Comparison of ENCODE assay signal across 19 cellular contexts in the genomic region with DNA sequence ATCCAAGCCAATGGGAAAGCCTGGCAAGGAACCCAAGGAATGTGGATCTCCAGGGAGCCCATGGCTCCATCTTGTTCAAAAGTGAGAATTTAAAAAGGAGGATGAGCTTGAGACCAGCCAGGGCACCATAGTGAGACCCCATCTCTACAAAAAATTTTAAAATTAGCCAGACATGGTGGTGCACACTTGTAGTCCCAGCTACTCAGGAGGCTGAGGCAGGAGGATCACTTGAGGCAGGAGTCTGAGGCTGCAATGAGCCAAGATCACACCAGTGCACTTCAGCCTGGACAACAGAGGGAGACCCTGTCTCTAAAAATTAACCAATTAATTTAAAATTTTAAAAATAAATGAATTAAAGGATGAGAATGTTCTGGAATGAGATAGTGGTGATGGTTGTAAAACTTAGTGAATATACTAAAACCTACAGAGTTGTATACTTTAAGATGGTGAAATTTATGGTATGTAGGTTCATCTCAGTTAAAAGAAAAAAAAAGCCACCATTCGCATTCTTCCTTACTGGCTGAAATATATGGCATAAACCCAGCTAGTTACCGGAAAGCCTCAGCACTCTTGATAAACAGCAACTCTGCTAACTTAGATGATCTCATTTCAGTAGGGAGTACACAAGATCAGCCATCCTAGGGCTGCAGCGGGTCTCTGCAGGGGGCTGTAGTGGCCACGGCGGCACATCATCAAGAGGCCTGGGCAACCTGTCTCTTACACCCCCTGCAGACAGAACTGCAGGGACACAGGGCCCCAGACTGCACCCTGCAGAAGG. TPM values are rescaled to one million over a fixed set of nuclear protein-coding genes. Genes with fewer than 3 reads are reported as not detected.
A peak's percentile ranks its signal among the peaks of the same experiment; 100 is the strongest.
DNase-seq lines count a peak whose midpoint lies in the region; ATAC-seq, FAIRE-seq and TF ChIP-seq lines count a peak whose summit lies in the region.
"Had no signal": no experiment of that assay in that cellular context is flagged by ENCODE, and none has a peak within 500 bp of the region (broad histone marks: within the 10 kb centered on the region; RNA-seq: fewer than 3 reads in every experiment).

No MANE protein-coding gene starts in this region.

- H3K27me3 ChIP-seq in AG04450 (ENCODE audit: control insufficient read depth, insufficient read depth, low read length) (no peaks in the 10 kb centered on the region), HepG2 (ENCODE audit: control insufficient read depth in 1 of 2, insufficient read depth in 2 of 2, low read length in 2 of 2) (no peaks in the 10 kb centered on the region; a peak in 1 of 5 replicates)
- H3K27me3 ChIP-seq: Peyer's patch had no signal

- no peaks in the 10 kb centered on the region; the same call in 1 of the 2 replicates for H3K9me3 ChIP-seq in AG04450 (ENCODE audit: control insufficient read depth, insufficient read depth, low read length)
- H3K9me3 ChIP-seq in HepG2 (ENCODE audit: low read length): no peaks in the 10 kb centered on the region
- H3K9me3 ChIP-seq: Peyer's patch had no signal

- H3K9ac ChIP-seq in HepG2 (ENCODE audit: insufficient read depth, low read depth, low read length): no peak overlapping the region

- TF ChIP-seq POLR2A in HepG2 (IDR thresholded peaks at IDR 0.05; ENCODE audit: insufficient read depth in 1 of 2, low read depth in 2 of 2, low read length in 2 of 2): no peak
- TF ChIP-seq POLR2A in H54 (IDR thresholded peaks at IDR 0.05; ENCODE audit: low read depth, low read length): no peak

- POLR2A ChIA-PET in AG04450 (lab: Yijun Ruan, JAX): interaction anchor here (0.6 kb wide), 1 partner anchor 369 kb away, joined by 6 read pairs; a partner anchor contains a TSS
- POLR2A ChIA-PET in HEK293T (lab: Yijun Ruan, JAX): interaction anchor here (0.9 kb wide), 1 partner anchor 266 kb away, joined by 3 read pairs; no protein-coding TSS in a partner anchor
- POLR2A ChIA-PET in HepG2 (lab: Yijun Ruan, JAX): no interaction called here

- CTCF ChIA-PET in AG04450 (lab: Charles Lee): interaction anchor here (1.4 to 1.8 kb wide), 2 partner anchors 10 to 76 kb away, joined by 5 to 8 read pairs; no protein-coding TSS in a partner anchor
- CTCF ChIA-PET in HEK293T (lab: Yijun Ruan, JAX): no interaction called here
- CTCF ChIA-PET in HepG2 (lab: Yijun Ruan, JAX; ENCODE audit: low intra/inter-chr PET ratio, low total read pairs): no interaction called here

- no peak overlapping the region for H2AFZ ChIP-seq in HepG2 (ENCODE audit: low read length)

- 87% methylated on average over 5 of the region's 5 CpGs for WGBS in HepG2 (ENCODE audit: low lambda C conversion rate)

- H3K36me3 ChIP-seq in HepG2 (replicated peaks in 1 of 2; ENCODE audit: control insufficient read depth in 1 of 2, insufficient read depth in 2 of 2, low read length in 2 of 2): no peaks in the 10 kb centered on the region
- H3K36me3 ChIP-seq: Peyer's patch had no signal

- no peaks in the 10 kb centered on the region for H4K20me1 ChIP-seq in HepG2 (ENCODE audit: insufficient read depth, low read length)

- TF ChIP-seq EP300 in HepG2 (IDR thresholded peaks at IDR 0.05; ENCODE audit: low read depth in 2 of 2, low read length in 2 of 2): no peak
- no peak for TF ChIP-seq EP300 in HepG2 (CRISPR knock-in tag; IDR thresholded peaks at IDR 0.05; ENCODE audit: borderline replicate concordance)

- H3K79me2 ChIP-seq in HepG2 (ENCODE audit: insufficient read depth, low read length): peaks cover 11% of the 10 kb centered on the region

- in situ Hi-C loops in HepG2 (cut with HindIII; ENCODE audit: extremely low pct_ligation_motif_present, low pct_unique_long_range_greater_than_20kb): no loop called here

- no peak for FAIRE-seq in HepG2 (lab: Jason Lieb, UNC)
- FAIRE-seq in H54 (lab: Jason Lieb, UNC): no peak
- FAIRE-seq: GM12892, H1 had no signal

- no TSS peak for BruUV-seq in HepG2 (replicated peaks; lab: Mats Ljungman, UMichigan)

- H3K27ac ChIP-seq in AG04450 (ENCODE audit: low read depth, low read length) (peak overlapping the region; percentile 54), HepG2 (ENCODE audit: extremely low read length, insufficient read depth, low read length) (no peak overlapping the region)
- H3K27ac ChIP-seq: Peyer's patch had no signal

- H3K4me2 ChIP-seq in HepG2 (ENCODE audit: low read depth, low read length): no peak overlapping the region

- intact Hi-C loops in HepG2 (cut with micrococcal nuclease; ENCODE audit: unreplicated experiment): no loop called here

- no peak for ATAC-seq in HepG2

- H3K4me3 ChIP-seq in AG04450 (ENCODE audit: low read depth, low read length): no peak overlapping the region
- H3K4me3 ChIP-seq in cardiac fibroblast (replicated peaks in 1 of 2; ENCODE audit: low read depth in 2 of 2, low read length in 2 of 2): no peak overlapping the region
- H3K4me3 ChIP-seq in HepG2 (replicated peaks in 1 of 3; ENCODE audit: insufficient read depth in 1 of 3, low read depth in 2 of 3, low read length in 3 of 3): no peak overlapping the region
- H3K4me3 ChIP-seq: Peyer's patch had no signal

- no peak for TF ChIP-seq RAD21 in HepG2 (CRISPR knock-in tag; IDR thresholded peaks at IDR 0.05)

- peaks cover 74% of the 10 kb centered on the region for H3K4me1 ChIP-seq in HepG2 (ENCODE audit: insufficient read depth, low read length)

- TF ChIP-seq CTCF in AG04450 (IDR thresholded peaks at IDR 0.05; ENCODE audit: low read depth, low read length): no peak
- TF ChIP-seq CTCF in cardiac fibroblast (IDR thresholded peaks at IDR 0.05; ENCODE audit: low read depth, low read length): no peak
- peak; percentile 22; the same call in 1 of the 2 replicates for TF ChIP-seq CTCF in HepG2 (CRISPR knock-in tag; IDR thresholded peaks at IDR 0.05)

- DNase-seq in AG04450 (ENCODE audit: low read depth, low spot score) (peak; percentile 53), HEK293T (ENCODE audit: extremely low spot score) (peak; percentile 31), cardiac fibroblast (ENCODE audit: low read depth in 2 of 2) (peak; percentile 47 to 86), HepG2 (ENCODE audit: low spot score) (no peak), middle frontal gyrus (ENCODE audit: extremely low spot score, low spot score) (no peak), epidermal melanocyte (ENCODE audit: insufficient read length, low spot score) (no peak), NCI-H1436 treated with DMSO at 0.1 percent for 48 hours (lab: John Stamatoyannopoulos, UW) (no peak), H54 (ENCODE audit: insufficient read length, low spot score) (no peak)
- DNase-seq: 8988T, COR-L47, Karpas-422, MM.1S, NCI-H1105 treated with DMSO at 0.1 percent for 48 hours, NCI-H187 treated with DMSO at 0.1 percent for 48 hours, NCI-H510A treated with DMSO at 0.1 percent for 48 hours, Peyer's patch, SHP77 treated with DMSO at 0.1 percent for 48 hours had no signal

RNA-seq across cellular contexts. Expression of a gene that starts 48.3 kb away (rescaled TPM):
- 18.3 and 22.9 TPM in 2 replicates for polyA plus RNA-seq in AG04450 (2011; rRNA removed)
- 23.6 and 26.7 TPM in 2 replicates for polyA minus RNA-seq in AG04450 (2011; rRNA and poly(A)+ RNA removed)
- 6.3 and 9.3 TPM in 2 replicates for total RNA-seq in HepG2 (2016; rRNA removed; fragmentation: Illumina TruSeq; extraction: Trizol)
- total RNA-seq in HepG2 (2016; cell fraction: cytosol; rRNA removed; fragmentation: Illumina TruSeq; extraction: Trizol; ENCODE audit: low read depth): 0.79 and 0.81 TPM in 2 replicates
- 5.4 and 9.4 TPM in 2 replicates for total RNA-seq in HepG2 (2016; cell fraction: insoluble cytoplasmic fraction; rRNA removed; fragmentation: Illumina TruSeq; extraction: Trizol)
- total RNA-seq in HepG2 (2016; cell fraction: membrane; rRNA removed; fragmentation: Illumina TruSeq; extraction: Trizol): 2.5 TPM in 2 replicates
- 10.0 and 12.1 TPM in 2 replicates for total RNA-seq in HepG2 (2016; cell fraction: nucleus; rRNA removed; fragmentation: Illumina TruSeq; extraction: Trizol)
- polyA plus RNA-seq in HepG2 (2011; rRNA removed): 14.1 and 21.5 TPM in 2 replicates
- polyA plus RNA-seq in HepG2 (2011; cell fraction: cytosol; rRNA removed): 13.3 and 14.5 TPM in 2 replicates
- polyA plus RNA-seq in HepG2 (2011; cell fraction: nucleus; rRNA removed): 26.3 and 26.5 TPM in 2 replicates
- 10.8 and 11.1 TPM in 2 replicates for polyA plus RNA-seq in HepG2 (2012)
- 0.36 TPM in 2 replicates for polyA plus RNA-seq in HepG2 (2016; cell fraction: cytosol; fragmentation: Illumina TruSeq; extraction: Trizol; ENCODE audit: low read depth)
- 4.2 and 4.6 TPM in 2 replicates for polyA plus RNA-seq in HepG2 (2016; cell fraction: insoluble cytoplasmic fraction; fragmentation: Illumina TruSeq; extraction: Trizol; ENCODE audit: low read depth)
- 0.93 and 0.94 TPM in 2 replicates for polyA plus RNA-seq in HepG2 (2016; cell fraction: membrane; fragmentation: Illumina TruSeq; extraction: Trizol; ENCODE audit: low read depth)
- 15.4 and 16.8 TPM in 2 replicates for polyA plus RNA-seq in HepG2 (2016; cell fraction: nucleus; fragmentation: Illumina TruSeq; extraction: Trizol; ENCODE audit: insufficient read depth, low read depth)
- polyA minus RNA-seq in HepG2 (2011; rRNA and poly(A)+ RNA removed; ENCODE audit: low replicate concordance): 2.9 and 31.0 TPM in 2 replicates
- polyA minus RNA-seq in HepG2 (2011; cell fraction: cytosol; rRNA and poly(A)+ RNA removed): 14.3 and 18.7 TPM in 2 replicates
- polyA minus RNA-seq in HepG2 (2011; cell fraction: nucleus; rRNA and poly(A)+ RNA removed): 7.9 and 11.3 TPM in 2 replicates

RNA-seq across cellular contexts. Expression of a gene that starts 57.4 kb away (rescaled TPM):
- 1.1 TPM in 2 replicates for polyA plus RNA-seq in AG04450 (2011; rRNA removed)
- polyA minus RNA-seq in AG04450 (2011; rRNA and poly(A)+ RNA removed): 2.7 and 4.0 TPM in 2 replicates
- 8.4 and 10.1 TPM in 2 replicates for total RNA-seq in HepG2 (2016; rRNA removed; fragmentation: Illumina TruSeq; extraction: Trizol)
- 4.0 and 7.1 TPM in 2 replicates for total RNA-seq in HepG2 (2016; cell fraction: cytosol; rRNA removed; fragmentation: Illumina TruSeq; extraction: Trizol; ENCODE audit: low read depth)
- 10.7 and 12.8 TPM in 2 replicates for total RNA-seq in HepG2 (2016; cell fraction: insoluble cytoplasmic fraction; rRNA removed; fragmentation: Illumina TruSeq; extraction: Trizol)
- total RNA-seq in HepG2 (2016; cell fraction: membrane; rRNA removed; fragmentation: Illumina TruSeq; extraction: Trizol): 13.0 and 14.9 TPM in 2 replicates
- total RNA-seq in HepG2 (2016; cell fraction: nucleus; rRNA removed; fragmentation: Illumina TruSeq; extraction: Trizol): 7.1 and 10.0 TPM in 2 replicates
- polyA plus RNA-seq in HepG2 (2011; rRNA removed): 19.2 and 23.3 TPM in 2 replicates
- 14.2 and 15.0 TPM in 2 replicates for polyA plus RNA-seq in HepG2 (2011; cell fraction: cytosol; rRNA removed)
- 29.1 and 30.4 TPM in 2 replicates for polyA plus RNA-seq in HepG2 (2011; cell fraction: nucleus; rRNA removed)
- polyA plus RNA-seq in HepG2 (2012): 25.2 and 25.3 TPM in 2 replicates
- 1.7 and 2.0 TPM in 2 replicates for polyA plus RNA-seq in HepG2 (2016; cell fraction: cytosol; fragmentation: Illumina TruSeq; extraction: Trizol; ENCODE audit: low read depth)
- polyA plus RNA-seq in HepG2 (2016; cell fraction: insoluble cytoplasmic fraction; fragmentation: Illumina TruSeq; extraction: Trizol; ENCODE audit: low read depth): 4.3 and 5.8 TPM in 2 replicates
- polyA plus RNA-seq in HepG2 (2016; cell fraction: membrane; fragmentation: Illumina TruSeq; extraction: Trizol; ENCODE audit: low read depth): 3.8 and 6.3 TPM in 2 replicates
- 8.1 and 9.9 TPM in 2 replicates for polyA plus RNA-seq in HepG2 (2016; cell fraction: nucleus; fragmentation: Illumina TruSeq; extraction: Trizol; ENCODE audit: insufficient read depth, low read depth)
- polyA minus RNA-seq in HepG2 (2011; rRNA and poly(A)+ RNA removed; ENCODE audit: low replicate concordance): 23.1 and 157 TPM in 2 replicates
- polyA minus RNA-seq in HepG2 (2011; cell fraction: cytosol; rRNA and poly(A)+ RNA removed): 37.5 and 50.2 TPM in 2 replicates
- polyA minus RNA-seq in HepG2 (2011; cell fraction: nucleus; rRNA and poly(A)+ RNA removed): 18.6 and 22.3 TPM in 2 replicates

Comparison
In these comparisons a context has a peak if more than half of its experiments do, and no peak if none do; other contexts are left out.
1. DNase-seq: peak in AG04450 (single experiment), HEK293T (single experiment) and cardiac fibroblast (2 of 2); none in HepG2 (single experiment), middle frontal gyrus (single experiment), epidermal melanocyte (single experiment), NCI-H1436 treated with DMSO at 0.1 percent for 48 hours (single experiment) and H54 (single experiment).